In the genomic region with DNA sequence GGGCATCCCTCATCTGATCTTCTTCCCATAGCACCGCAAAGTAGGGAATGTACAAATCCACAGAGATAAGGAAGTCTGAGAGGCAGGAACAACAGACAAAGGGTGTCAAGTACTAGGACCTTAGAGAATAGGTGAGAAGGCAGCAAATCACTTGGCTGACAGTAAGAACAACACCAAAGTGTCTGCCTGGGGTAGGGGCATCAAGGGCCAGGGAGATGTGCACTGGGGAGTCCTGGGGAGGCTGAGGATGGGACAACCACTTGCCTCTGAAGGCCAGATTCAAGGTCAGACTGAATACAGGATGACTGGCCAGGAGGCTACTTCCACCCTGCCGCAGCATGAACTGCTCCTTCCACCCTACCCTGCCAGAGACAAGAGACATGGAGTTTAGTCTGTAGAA, we compare ENCODE assay signal across 25 cellular contexts.
DNase-seq lines count a peak whose midpoint lies in the region; ATAC-seq and TF ChIP-seq lines count a peak whose summit lies in the region.
"Had no signal": no experiment of that assay in that cellular context is flagged by ENCODE, and none has a peak within 500 bp of the region (broad histone marks: within the 10 kb centered on the region; RNA-seq: fewer than 3 reads in every experiment).

No MANE protein-coding gene starts in this region.

- TF ChIP-seq CTCF in DND-41 (IDR thresholded peaks at IDR 0.05; ENCODE audit: borderline replicate concordance, extremely low read depth, low read length, poor library complexity, severe bottlenecking) (no peak), endodermal cell (conservative IDR thresholded peaks at IDR 0.05) (no peak)

- no peaks in the 10 kb centered on the region for H3K36me3 ChIP-seq in CD4-positive, CD25-positive, alpha-beta regulatory T cell (ENCODE audit: control insufficient read depth, insufficient read depth, low read length)
- H3K36me3 ChIP-seq in DND-41 (ENCODE audit: insufficient read depth, low read length) (no peaks in the 10 kb centered on the region), endodermal cell (ENCODE audit: control insufficient read depth, insufficient read depth, low read length) (no peaks in the 10 kb centered on the region)
- H3K36me3 ChIP-seq: HAP-1, SJSA1 had no signal

- no peak for DNase-seq in activated T-cell treated with anti-CD3 and anti-CD28 coated beads, Interleukin-2, amount 50 U/mL, for 24 hours
- no peak for DNase-seq in activated T-cell treated with anti-CD3 and anti-CD28 coated beads, Interleukin-2, amount 50 U/mL, for 48 hours
- no peak for DNase-seq in CD4-positive, CD25-positive, alpha-beta regulatory T cell
- DNase-seq in DND-41 = no peak
- DNase-seq in endodermal cell = peak; percentile 56
- no peak for DNase-seq in NK-92 (lab: John Stamatoyannopoulos, UW; ENCODE audit: unreplicated experiment)
- DNase-seq: Caco-2, EL, GDM1, GOT3, HFFc6, IMR-90, KG1, MM.1S, NCI-H2029 treated with DMSO at 0.1 percent for 48 hours, NCI-H446 treated with DMSO at 0.1 percent for 48 hours, NCI-H526, NCI-H82, Right ventricle myocardium superior, RPMI8226 had no signal

- H3K27me3 ChIP-seq in CD4-positive, CD25-positive, alpha-beta regulatory T cell (ENCODE audit: control insufficient read depth, insufficient read depth, low read length) = no peaks in the 10 kb centered on the region
- H3K27me3 ChIP-seq in DND-41 (ENCODE audit: insufficient read depth, low read length, poor library complexity) (no peaks in the 10 kb centered on the region), endodermal cell (ENCODE audit: control insufficient read depth, insufficient read depth, low read length, poor library complexity, severe bottlenecking) (no peaks in the 10 kb centered on the region)
- H3K27me3 ChIP-seq: SJSA1 had no signal

- H3K4me3 Mint-ChIP-seq in activated T-cell treated with anti-CD3 and anti-CD28 coated beads, Interleukin-2, amount 50 U/mL, for 24 hours = no peak overlapping the region
- H3K4me3 Mint-ChIP-seq in CD4-positive, CD25-positive, alpha-beta regulatory T cell = no peak overlapping the region
- H3K4me3 Mint-ChIP-seq in endodermal cell = no peak overlapping the region
- H3K4me3 Mint-ChIP-seq: HFFc6 had no signal

- no peaks in the 10 kb centered on the region for H3K79me2 ChIP-seq in DND-41 (ENCODE audit: insufficient read depth, low read length)

- WGBS in endodermal cell (ENCODE audit: insufficient coverage in 1 of 2, insufficient read length in 1 of 2), 2 experiments = 67 to 82% methylated on average over 1 to 2 of the region's 2 CpGs

- peaks cover 89% of the 10 kb centered on the region for H3K4me1 Mint-ChIP-seq in activated T-cell treated with anti-CD3 and anti-CD28 coated beads, Interleukin-2, amount 50 U/mL, for 24 hours (ENCODE audit: low read depth)
- H3K4me1 Mint-ChIP-seq in CD4-positive, CD25-positive, alpha-beta regulatory T cell = peaks cover 16 to 81% (median 54%) of the 10 kb centered on the region in 4 donors
- peaks cover 21% of the 10 kb centered on the region for H3K4me1 Mint-ChIP-seq in endodermal cell

- no peak overlapping the region for H3K27ac ChIP-seq in CD4-positive, CD25-positive, alpha-beta regulatory T cell (ENCODE audit: insufficient read depth, low read length, poor library complexity, severe bottlenecking)
- H3K27ac ChIP-seq in DND-41 (ENCODE audit: low read length) (peak overlapping the region; percentile 49), endodermal cell (ENCODE audit: low read depth, low read length) (no peak overlapping the region)
- H3K27ac ChIP-seq: SJSA1 had no signal

- H4K20me1 ChIP-seq in DND-41 (ENCODE audit: insufficient read depth, low read length) = no peaks in the 10 kb centered on the region

- ATAC-seq in CD4-positive, CD25-positive, alpha-beta regulatory T cell (ENCODE audit: low read depth in 2 of 2) = no peak
- ATAC-seq in DND-41 (ENCODE audit: insufficient read depth, low read depth) (no peak), HG03135 (IDR thresholded peaks at IDR 0.05; ENCODE audit: unreplicated experiment) (no peak)
- ATAC-seq in activated CD4-positive, CD25-positive, alpha-beta regulatory T cell treated with anti-CD3 and anti-CD28 coated beads, Interleukin-2, amount 50 U/mL, for 24 hours = no peak
- ATAC-seq: GM12878 had no signal

- H3K9me3 ChIP-seq in CD4-positive, CD25-positive, alpha-beta regulatory T cell (ENCODE audit: control insufficient read depth in 2 of 2, low read length in 2 of 2) = no peaks in the 10 kb centered on the region
- H3K9me3 ChIP-seq in DND-41 (ENCODE audit: insufficient read depth, low read length, severe bottlenecking) (no peaks in the 10 kb centered on the region), endodermal cell (ENCODE audit: control insufficient read depth, low read length) (peaks cover 15% of the 10 kb centered on the region)
- H3K9me3 ChIP-seq: Caco-2, HAP-1, SJSA1 had no signal

- H3K4me1 ChIP-seq in CD4-positive, CD25-positive, alpha-beta regulatory T cell (ENCODE audit: control insufficient read depth, insufficient read depth, low read length, poor library complexity, severe bottlenecking) = peaks cover 36% of the 10 kb centered on the region
- H3K4me1 ChIP-seq in DND-41 (ENCODE audit: insufficient read depth, low read length) (peaks cover 43% of the 10 kb centered on the region), endodermal cell (ENCODE audit: control insufficient read depth, insufficient read depth, low read length) (peaks cover 10% of the 10 kb centered on the region)
- H3K4me1 ChIP-seq: Caco-2, HAP-1, SJSA1 had no signal

- H3K4me2 ChIP-seq in DND-41 (ENCODE audit: insufficient read depth, low read length) = no peak overlapping the region

- H3K9ac ChIP-seq in DND-41 (ENCODE audit: low read depth, low read length) = no peak overlapping the region
- H3K9ac ChIP-seq in endodermal cell (ENCODE audit: extremely low read depth, low read length, poor library complexity, severe bottlenecking) = no peak overlapping the region

- no peaks in the 10 kb centered on the region for H3K27me3 Mint-ChIP-seq in activated T-cell treated with anti-CD3 and anti-CD28 coated beads, Interleukin-2, amount 50 U/mL, for 24 hours
- no peaks in the 10 kb centered on the region for H3K27me3 Mint-ChIP-seq in CD4-positive, CD25-positive, alpha-beta regulatory T cell
- H3K27me3 Mint-ChIP-seq in endodermal cell (ENCODE audit: insufficient read depth) = peaks cover 3% of the 10 kb centered on the region

- H2AFZ ChIP-seq in DND-41 (ENCODE audit: low read depth, low read length) = no peak overlapping the region

- no peak overlapping the region for H3K4me3 ChIP-seq in CD4-positive, CD25-positive, alpha-beta regulatory T cell (ENCODE audit: low read depth, low read length)
- H3K4me3 ChIP-seq in DND-41 (ENCODE audit: low read depth in 1 of 2, low read length in 2 of 2) (no peak overlapping the region), endodermal cell (ENCODE audit: low read length) (no peak overlapping the region)
- H3K4me3 ChIP-seq: GM12878, HAP-1, SJSA1 had no signal

- H3K36me3 Mint-ChIP-seq in activated T-cell treated with anti-CD3 and anti-CD28 coated beads, Interleukin-2, amount 50 U/mL, for 24 hours (ENCODE audit: low read depth) = peaks cover 4% of the 10 kb centered on the region
- H3K36me3 Mint-ChIP-seq in CD4-positive, CD25-positive, alpha-beta regulatory T cell = no peaks in the 10 kb centered on the region
- H3K36me3 Mint-ChIP-seq in endodermal cell (ENCODE audit: low read depth) = no peaks in the 10 kb centered on the region

- H3K27ac Mint-ChIP-seq in activated T-cell treated with anti-CD3 and anti-CD28 coated beads, Interleukin-2, amount 50 U/mL, for 24 hours = peak overlapping the region; percentile 95
- H3K27ac Mint-ChIP-seq in CD4-positive, CD25-positive, alpha-beta regulatory T cell = peak overlapping the region in 2 of 3 donors; percentile 71 to 84
- no peak overlapping the region for H3K27ac Mint-ChIP-seq in endodermal cell
- H3K27ac Mint-ChIP-seq: HFFc6 had no signal

- H3K9me3 Mint-ChIP-seq in activated T-cell treated with anti-CD3 and anti-CD28 coated beads, Interleukin-2, amount 50 U/mL, for 24 hours = peaks cover 8% of the 10 kb centered on the region
- no peaks in the 10 kb centered on the region for H3K9me3 Mint-ChIP-seq in CD4-positive, CD25-positive, alpha-beta regulatory T cell
- H3K9me3 Mint-ChIP-seq in endodermal cell = peaks cover 5% of the 10 kb centered on the region
